In the genomic region with DNA sequence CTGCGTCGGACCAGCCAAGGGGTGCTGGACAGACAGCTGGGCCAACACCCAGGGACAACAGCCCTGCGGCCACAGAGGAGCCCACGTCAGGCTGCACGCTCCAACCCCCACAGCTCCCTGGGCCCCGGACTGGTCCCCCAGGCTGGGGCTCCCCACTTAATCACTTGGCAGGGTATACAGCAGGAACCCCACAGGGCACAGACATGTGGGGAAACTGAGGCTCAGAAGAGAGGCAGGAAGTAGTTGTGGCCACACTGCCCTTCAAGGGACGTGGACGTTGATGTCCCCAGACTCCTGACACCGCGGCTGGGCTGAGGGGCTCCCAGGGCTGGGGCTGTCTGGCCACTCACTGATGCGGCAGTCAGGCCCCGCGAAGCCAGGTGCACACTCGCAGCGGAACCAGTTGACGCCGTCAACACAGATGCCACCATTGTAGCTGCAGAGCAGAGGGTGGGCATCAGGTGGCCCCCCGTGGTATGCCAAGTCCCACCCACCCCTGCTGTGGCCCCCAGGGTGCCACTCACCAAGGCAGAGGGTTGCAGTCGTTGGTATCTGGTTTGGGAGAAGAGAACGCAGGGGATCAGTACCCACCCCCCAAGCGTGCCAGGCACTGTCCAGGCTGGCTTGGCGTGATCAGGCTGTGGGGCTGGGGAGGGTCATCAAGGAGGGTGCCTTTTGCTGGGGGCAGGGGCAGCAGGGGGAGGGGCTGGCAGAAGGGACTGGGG, we compare ENCODE assay signal across 14 cellular contexts.
"Had no signal": no experiment of that assay in that cellular context is flagged by ENCODE, and none has a peak within 500 bp of the region (broad histone marks: within the 10 kb centered on the region; RNA-seq: fewer than 3 reads in every experiment).

No MANE protein-coding gene starts in this region.

- H3K27ac ChIP-seq: adrenal gland, dorsolateral prefrontal cortex, ovary had no signal

- H3K27me3 ChIP-seq: adrenal gland, dorsolateral prefrontal cortex, ovary had no signal

- H3K4me3 ChIP-seq: adrenal gland, dorsolateral prefrontal cortex, ovary had no signal

- H3K9me3 Mint-ChIP-seq: activated naive CD4-positive, alpha-beta T cell treated with anti-CD3 and anti-CD28 coated beads, Interleukin-2, amount 50 U/mL, for 24 hours; activated T-helper 17 cell treated with anti-CD3 and anti-CD28 coated beads, Interleukin-2, amount 50 U/mL, for 72 hours; neural crest cell; T-helper 2 cell treated with Interferon-gamma antibody and Interleukin-4, amounts not matched to agents 5 μg/mL and 100 μg/mL, for 36 hours had no signal

- H3K4me1 Mint-ChIP-seq: activated naive CD4-positive, alpha-beta T cell treated with anti-CD3 and anti-CD28 coated beads, Interleukin-2, amount 50 U/mL, for 24 hours; activated T-helper 17 cell treated with anti-CD3 and anti-CD28 coated beads, Interleukin-2, amount 50 U/mL, for 72 hours; neural crest cell had no signal

- H3K27ac Mint-ChIP-seq: activated naive CD4-positive, alpha-beta T cell treated with anti-CD3 and anti-CD28 coated beads, Interleukin-2, amount 50 U/mL, for 24 hours; activated T-helper 17 cell treated with anti-CD3 and anti-CD28 coated beads, Interleukin-2, amount 50 U/mL, for 72 hours; T-helper 2 cell treated with Interferon-gamma antibody and Interleukin-4, amounts not matched to agents 5 μg/mL and 100 μg/mL, for 36 hours had no signal

- ATAC-seq: activated CD4-positive, CD25-positive, alpha-beta regulatory T cell treated with anti-CD3 and anti-CD28 coated beads, Interleukin-2, amount 50 U/mL, for 24 hours; activated T-helper 17 cell treated with anti-CD3 and anti-CD28 coated beads, Interleukin-2, amount 50 U/mL, for 72 hours had no signal

- H3K4me1 ChIP-seq: adrenal gland had no signal

- H3K4me3 Mint-ChIP-seq: activated naive CD4-positive, alpha-beta T cell treated with anti-CD3 and anti-CD28 coated beads, Interleukin-2, amount 50 U/mL, for 24 hours; activated T-helper 17 cell treated with anti-CD3 and anti-CD28 coated beads, Interleukin-2, amount 50 U/mL, for 72 hours; neural crest cell; T-helper 2 cell treated with Interferon-gamma antibody and Interleukin-4, amounts not matched to agents 5 μg/mL and 100 μg/mL, for 36 hours had no signal

- H3K36me3 Mint-ChIP-seq: activated naive CD4-positive, alpha-beta T cell treated with anti-CD3 and anti-CD28 coated beads, Interleukin-2, amount 50 U/mL, for 24 hours had no signal

- H3K27me3 Mint-ChIP-seq: activated naive CD4-positive, alpha-beta T cell treated with anti-CD3 and anti-CD28 coated beads, Interleukin-2, amount 50 U/mL, for 24 hours; activated T-helper 17 cell treated with anti-CD3 and anti-CD28 coated beads, Interleukin-2, amount 50 U/mL, for 72 hours had no signal

- H3K9me3 ChIP-seq: adrenal gland, ovary had no signal

- DNase-seq: activated T-cell treated with anti-CD3 and anti-CD28 coated beads for 4 hours; adrenal gland; erythroblast; stimulated activated CD4-positive, alpha-beta T cell treated with anti-CD3 and anti-CD28 coated beads, Interleukin-2, amount 100 ng/mL, for 48 hours; stimulated activated naive CD4-positive, alpha-beta T cell; substantia nigra; trophoblast cell had no signal
